21 cellular contexts compared by ENCODE assay signal in the genomic region with DNA sequence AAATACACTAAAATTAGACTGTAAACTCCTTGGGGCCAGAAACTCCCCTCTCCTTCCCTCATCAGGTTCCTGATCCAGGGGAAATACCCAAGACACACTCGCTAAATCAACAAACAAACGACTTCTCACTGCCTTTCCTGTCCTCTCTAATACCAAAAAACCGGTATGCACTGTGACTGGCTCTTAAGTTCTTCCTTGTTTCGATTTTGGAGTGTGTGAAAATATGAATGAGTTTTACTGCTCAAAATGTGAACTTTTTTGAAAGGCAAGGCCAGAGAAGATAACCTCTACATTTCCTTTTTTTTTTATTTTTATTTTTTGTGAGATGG.
DNase-seq lines count a peak whose midpoint lies in the region; FAIRE-seq and TF ChIP-seq lines count a peak whose summit lies in the region.
"Had no signal": no experiment of that assay in that cellular context is flagged by ENCODE, and none has a peak within 500 bp of the region (broad histone marks: within the 10 kb centered on the region; RNA-seq: fewer than 3 reads in every experiment).

No MANE protein-coding gene starts in this region.

- no peak overlapping the region for H3K27ac ChIP-seq in coronary artery
- H3K27ac ChIP-seq: adrenal gland, esophagus muscularis mucosa, hepatocyte had no signal

- intact Hi-C loops in Calu3 (cut with micrococcal nuclease; ENCODE audit: unreplicated experiment) = loop anchor here (2.0 to 10.0 kb wide), 2 partner anchors 77 to 157 kb away; partner anchors contain the start of gene EPB41L4B

- DNase-seq in Calu3 = no peak
- no peak for DNase-seq in GM12892 (ENCODE audit: insufficient read length)
- DNase-seq in MV-4-11 (lab: John Stamatoyannopoulos, UW) = peak; percentile 61
- DNase-seq in coronary artery (ENCODE audit: low spot score) = peak; percentile 0
- DNase-seq in NCI-H2029 treated with DMSO at 0.1 percent for 48 hours (lab: John Stamatoyannopoulos, UW) = no peak
- DNase-seq in NCI-H446 treated with DMSO at 0.1 percent for 48 hours (lab: John Stamatoyannopoulos, UW) = no peak
- DNase-seq in NCI-H1417 (lab: John Stamatoyannopoulos, UW) = no peak
- no peak for DNase-seq in HCEC 1CT
- DNase-seq: activated CD4-positive, CD25-positive, alpha-beta regulatory T cell; activated naive CD4-positive, alpha-beta T cell treated with Interleukin-2 at 50 U/mL for 16 hours; effector CD4-positive, alpha-beta T cell; foreskin melanocyte; immature natural killer cell; stimulated activated naive CD4-positive, alpha-beta T cell treated with Interleukin-2 at 50 U/mL for 16 hours; T1000 had no signal

- no peaks in the 10 kb centered on the region for H3K27me3 Mint-ChIP-seq in Calu3 (ENCODE audit: unreplicated experiment)

- CTCF ChIA-PET in Calu3 (lab: Charles Lee) = no interaction called here

- peaks cover 47% of the 10 kb centered on the region for H3K36me3 Mint-ChIP-seq in Calu3 (ENCODE audit: insufficient read depth, unreplicated experiment)
- H3K36me3 Mint-ChIP-seq: brain, immature natural killer cell had no signal

- no peak for TF ChIP-seq POLR2A in GM12892 (IDR thresholded peaks at IDR 0.05; ENCODE audit: low read depth, low read length)

- no peaks in the 10 kb centered on the region for H3K9me3 Mint-ChIP-seq in Calu3 (ENCODE audit: low read depth, unreplicated experiment)
- H3K9me3 Mint-ChIP-seq: activated CD8-positive, alpha-beta T cell treated with anti-CD3 and anti-CD28 coated beads for 36 hours; neural crest cell had no signal

- H3K27ac Mint-ChIP-seq in Calu3 (ENCODE audit: unreplicated experiment) = peak overlapping the region; percentile 67
- H3K27ac Mint-ChIP-seq: activated CD8-positive, alpha-beta T cell treated with anti-CD3 and anti-CD28 coated beads for 36 hours; brain; immature natural killer cell had no signal

- no peak overlapping the region for H3K4me3 Mint-ChIP-seq in Calu3 (ENCODE audit: low read depth, unreplicated experiment)
- H3K4me3 Mint-ChIP-seq: activated CD8-positive, alpha-beta T cell treated with anti-CD3 and anti-CD28 coated beads for 36 hours; brain; immature natural killer cell; neural crest cell had no signal

- no TSS peak for BruUV-seq in Calu3 (replicated peaks; lab: Mats Ljungman, UMichigan)

- TF ChIP-seq CTCF in Calu3 (IDR thresholded peaks at IDR 0.05; ENCODE audit: unreplicated experiment) = no peak
- TF ChIP-seq CTCF in coronary artery (IDR thresholded peaks at IDR 0.05) = no peak

- no peaks in the 10 kb centered on the region for H3K4me1 Mint-ChIP-seq in Calu3 (ENCODE audit: low read depth, unreplicated experiment)
- H3K4me1 Mint-ChIP-seq: immature natural killer cell had no signal

- FAIRE-seq in GM12892 (lab: Jason Lieb, UNC) = peak; percentile 78

- no peak overlapping the region for H3K4me3 ChIP-seq in coronary artery
- H3K4me3 ChIP-seq: adrenal gland, esophagus muscularis mucosa, hepatocyte had no signal

Comparison
In these comparisons a context has a peak if more than half of its experiments do, and no peak if none do; other contexts are left out.
1. DNase-seq: peak in MV-4-11 (single experiment) and coronary artery (single experiment); none in Calu3 (single experiment), GM12892 (single experiment), NCI-H2029 treated with DMSO at 0.1 percent for 48 hours (single experiment), NCI-H446 treated with DMSO at 0.1 percent for 48 hours (single experiment), NCI-H1417 (0 of 3) and HCEC 1CT (single experiment).